In the genomic region with DNA sequence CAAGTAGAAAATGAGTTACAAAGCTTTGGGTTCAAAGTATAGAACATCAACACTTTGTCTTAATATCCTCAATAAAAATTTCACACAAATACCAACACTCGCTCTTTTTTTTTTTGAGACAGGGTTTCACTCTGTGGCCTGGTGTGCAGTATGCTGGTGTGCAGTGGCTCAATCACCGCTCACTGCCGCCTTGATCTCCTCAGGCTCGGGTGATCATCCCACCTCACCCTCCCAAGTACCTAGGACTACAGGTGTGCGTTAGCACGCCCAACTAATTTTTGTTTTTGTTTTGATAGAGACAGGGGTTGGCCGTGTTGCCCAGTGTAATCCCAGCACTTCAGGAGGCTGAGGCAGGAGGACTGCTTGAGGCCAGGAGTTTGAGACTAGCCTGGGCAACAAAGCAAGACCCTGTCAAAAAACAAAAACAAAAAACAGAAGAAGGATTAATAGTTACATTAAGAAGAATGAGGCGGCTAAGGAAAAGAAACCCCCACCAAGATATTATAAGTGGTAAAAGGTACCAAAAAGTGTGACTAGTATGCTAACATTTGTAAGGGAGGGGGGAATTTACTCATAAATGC, we compare ENCODE assay signal across 16 cellular contexts. TPM values are rescaled to one million over a fixed set of nuclear protein-coding genes. Genes with fewer than 3 reads are reported as not detected.
DNase-seq lines count a peak whose midpoint lies in the region; ATAC-seq, FAIRE-seq and TF ChIP-seq lines count a peak whose summit lies in the region.
"Had no signal": no experiment of that assay in that cellular context is flagged by ENCODE, and none has a peak within 500 bp of the region (broad histone marks: within the 10 kb centered on the region; RNA-seq: fewer than 3 reads in every experiment).

No MANE protein-coding gene starts in this region.

- peaks cover 62% of the 10 kb centered on the region for H3K4me1 Mint-ChIP-seq in activated CD4-positive, alpha-beta T cell treated with anti-CD3 and anti-CD28 coated beads, Interleukin-2, amount 10 ng/mL, durations not matched to agents 24 days and 14 days
- peaks cover 100% of the 10 kb centered on the region for H3K4me1 Mint-ChIP-seq in stimulated activated naive CD8-positive, alpha-beta T cell treated with anti-CD3 and anti-CD28 coated beads, Interleukin-15, Interleukin-2, amounts not matched to agents 100 ng/mL and 50 ng/mL, for 24 hours (ENCODE audit: low read depth)

- H3K27me3 Mint-ChIP-seq in activated CD4-positive, alpha-beta T cell treated with anti-CD3 and anti-CD28 coated beads, Interleukin-2, amount 10 ng/mL, durations not matched to agents 24 days and 14 days = no peaks in the 10 kb centered on the region
- H3K27me3 Mint-ChIP-seq in stimulated activated naive CD8-positive, alpha-beta T cell treated with anti-CD3 and anti-CD28 coated beads, Interleukin-15, Interleukin-2, amounts not matched to agents 100 ng/mL and 50 ng/mL, for 24 hours = no peaks in the 10 kb centered on the region

- no peak for ATAC-seq in pancreas
- ATAC-seq: foreskin keratinocyte had no signal

- H3K36me3 ChIP-seq in OCI-LY7 (ENCODE audit: insufficient read depth, low read length) = peaks cover 33% of the 10 kb centered on the region
- H3K36me3 ChIP-seq in esophagus muscularis mucosa = no peaks in the 10 kb centered on the region
- H3K36me3 ChIP-seq in pancreas = no peaks in the 10 kb centered on the region
- H3K36me3 ChIP-seq: adrenal gland, SJCRH30, tibial artery had no signal

- H3K4me3 ChIP-seq in OCI-LY7 (ENCODE audit: low read depth, low read length, poor library complexity, severe bottlenecking) (peak overlapping the region; percentile 10), esophagus muscularis mucosa (no peak overlapping the region), pancreas (no peak overlapping the region)
- H3K4me3 ChIP-seq: adrenal gland, SJCRH30, tibial artery had no signal

- WGBS in esophagus muscularis mucosa = 78% methylated on average over 8 of the region's 8 CpGs
- WGBS in pancreas, 2 donors = 84 to 85% methylated on average over 8 of the region's 8 CpGs

- H3K27ac ChIP-seq in OCI-LY7 (ENCODE audit: low read depth, low read length, poor library complexity, severe bottlenecking) = peak overlapping the region; percentile 70
- H3K27ac ChIP-seq in esophagus muscularis mucosa (replicated peaks in 1 of 4) = peak overlapping the region; percentile 87 to 100 (median 98)
- H3K27ac ChIP-seq in pancreas = no peak overlapping the region
- H3K27ac ChIP-seq: adrenal gland, foreskin keratinocyte, SJCRH30 had no signal

- peak overlapping the region; percentile 49 for H3K4me2 ChIP-seq in OCI-LY7 (ENCODE audit: low read length)

- no peaks in the 10 kb centered on the region for H3K9me2 ChIP-seq in OCI-LY7 (ENCODE audit: insufficient read depth, low read length)

- H3K4me1 ChIP-seq in OCI-LY7 (ENCODE audit: insufficient read depth, low read length, poor library complexity, severe bottlenecking) (peaks cover 98% of the 10 kb centered on the region), esophagus muscularis mucosa (peaks cover 29 to 100% (median 93%) of the 10 kb centered on the region in 4 donors), pancreas (peaks cover 0 to 7% (median 0%) of the 10 kb centered on the region in 3 donors)

- H4K20me1 ChIP-seq in OCI-LY7 (ENCODE audit: insufficient read depth, low read length) = peaks cover 19% of the 10 kb centered on the region; the same call in 1 of the 2 replicates

- peaks cover 100% of the 10 kb centered on the region for H3K79me2 ChIP-seq in OCI-LY7 (ENCODE audit: insufficient read depth, low read depth, low read length)

- no peak for TF ChIP-seq EP300 in esophagus muscularis mucosa (IDR thresholded peaks at IDR 0.05)

- H3K36me3 Mint-ChIP-seq in activated CD4-positive, alpha-beta T cell treated with anti-CD3 and anti-CD28 coated beads, Interleukin-2, amount 10 ng/mL, durations not matched to agents 24 days and 14 days (ENCODE audit: low read depth) = peaks cover 63% of the 10 kb centered on the region
- peaks cover 55% of the 10 kb centered on the region for H3K36me3 Mint-ChIP-seq in stimulated activated naive CD8-positive, alpha-beta T cell treated with anti-CD3 and anti-CD28 coated beads, Interleukin-15, Interleukin-2, amounts not matched to agents 100 ng/mL and 50 ng/mL, for 24 hours (ENCODE audit: low read depth)

- H2AFZ ChIP-seq in OCI-LY7 (ENCODE audit: low read length) = no peak overlapping the region

- POLR2A ChIA-PET in OCI-LY7 (lab: Charles Lee) (interaction anchor here (0.6 to 3.0 kb wide), 5 partner anchors 8 to 27 kb away, joined by 3 to 11 read pairs (median 4); no protein-coding TSS in a partner anchor), HEK293T (lab: Yijun Ruan, JAX) (interaction anchor here (0.6 kb wide), 1 partner anchor 57 kb away, joined by 3 read pairs; no protein-coding TSS in a partner anchor)

- intact Hi-C loops in activated CD4-positive, alpha-beta T cell treated with anti-CD3 and anti-CD28 coated beads, Interleukin-2, amount 10 ng/mL, durations not matched to agents 24 days and 14 days (cut with micrococcal nuclease) = loop anchor here (1.0 to 2.0 kb wide), 2 partner anchors 30 to 60 kb away; no protein-coding TSS in a partner anchor
- intact Hi-C loops in OCI-LY7 (cut with micrococcal nuclease; ENCODE audit: unreplicated experiment) (no loop called here), esophagus muscularis mucosa (cut with DNase I) (no loop called here), pancreas (cut with DNase I) (no loop called here)

- no TSS peak for BruUV-seq in OCI-LY7 (replicated peaks; lab: Mats Ljungman, UMichigan)

- no peaks in the 10 kb centered on the region for H3K27me3 ChIP-seq in esophagus muscularis mucosa
- no peaks in the 10 kb centered on the region for H3K27me3 ChIP-seq in pancreas
- H3K27me3 ChIP-seq: adrenal gland, foreskin keratinocyte, SJCRH30, tibial artery had no signal

- CTCF ChIA-PET in OCI-LY7 (lab: Charles Lee; ENCODE audit: unreplicated experiment) (no interaction called here), HEK293T (lab: Yijun Ruan, JAX) (no interaction called here)

- no peak for FAIRE-seq in pancreas (lab: Jason Lieb, UNC)
- FAIRE-seq: A204.1, islet of Langerhans had no signal

- no peak for TF ChIP-seq CTCF in OCI-LY7 (conservative IDR thresholded peaks at IDR 0.05; ENCODE audit: low read length)
- TF ChIP-seq CTCF in esophagus muscularis mucosa (IDR thresholded peaks at IDR 0.05) = no peak
- no peak for TF ChIP-seq CTCF in pancreas (IDR thresholded peaks at IDR 0.05)

- no peaks in the 10 kb centered on the region for H3K9me3 ChIP-seq in OCI-LY7 (ENCODE audit: low read length)
- H3K9me3 ChIP-seq in esophagus muscularis mucosa = no peaks in the 10 kb centered on the region
- no peaks in the 10 kb centered on the region for H3K9me3 ChIP-seq in pancreas
- H3K9me3 ChIP-seq: adrenal gland, SJCRH30, tibial artery had no signal

- peak overlapping the region; percentile 97 for H3K27ac Mint-ChIP-seq in activated CD4-positive, alpha-beta T cell treated with anti-CD3 and anti-CD28 coated beads, Interleukin-2, amount 10 ng/mL, durations not matched to agents 24 days and 14 days
- peak overlapping the region; percentile 96 for H3K27ac Mint-ChIP-seq in stimulated activated naive CD8-positive, alpha-beta T cell treated with anti-CD3 and anti-CD28 coated beads, Interleukin-15, Interleukin-2, amounts not matched to agents 100 ng/mL and 50 ng/mL, for 24 hours

- H3K4me3 Mint-ChIP-seq in activated CD4-positive, alpha-beta T cell treated with anti-CD3 and anti-CD28 coated beads, Interleukin-2, amount 10 ng/mL, durations not matched to agents 24 days and 14 days = peak overlapping the region; percentile 56
- peak overlapping the region; percentile 56 for H3K4me3 Mint-ChIP-seq in stimulated activated naive CD8-positive, alpha-beta T cell treated with anti-CD3 and anti-CD28 coated beads, Interleukin-15, Interleukin-2, amounts not matched to agents 100 ng/mL and 50 ng/mL, for 24 hours

- no peak for DNase-seq in activated CD4-positive, alpha-beta T cell treated with anti-CD3 and anti-CD28 coated beads, Interleukin-2, amount 10 ng/mL, durations not matched to agents 24 days and 14 days
- DNase-seq in activated CD4-positive, alpha-beta T cell treated with anti-CD3 and anti-CD28 coated beads for 48 hours = no peak
- DNase-seq in OCI-LY7 (ENCODE audit: low spot score) (no peak), esophagus muscularis mucosa (ENCODE audit: extremely low spot score) (no peak), amygdala (lab: John Stamatoyannopoulos, UW) (no peak), HEK293T (ENCODE audit: extremely low spot score) (no peak), pancreas (no peak)
- DNase-seq: NCI-H1694 treated with DMSO at 0.1 percent for 48 hours, NCI-H774, SJCRH30 had no signal

- TF ChIP-seq POLR2A in esophagus muscularis mucosa (IDR thresholded peaks at IDR 0.05; ENCODE audit: low read depth) = no peak

- no peaks in the 10 kb centered on the region for H3K9me3 Mint-ChIP-seq in activated CD4-positive, alpha-beta T cell treated with anti-CD3 and anti-CD28 coated beads, Interleukin-2, amount 10 ng/mL, durations not matched to agents 24 days and 14 days
- no peaks in the 10 kb centered on the region for H3K9me3 Mint-ChIP-seq in stimulated activated naive CD8-positive, alpha-beta T cell treated with anti-CD3 and anti-CD28 coated beads, Interleukin-15, Interleukin-2, amounts not matched to agents 100 ng/mL and 50 ng/mL, for 24 hours

TF ChIP-seq in HEK293T, 16 proteins besides CTCF, POLR2A, EP300 and RAD21 (continues in another document):
- TF ChIP-seq FOXK2 (IDR thresholded peaks at IDR 0.05) (no peak), ELF4 (IDR thresholded peaks at IDR 0.05) (no peak), FOXM1 (IDR thresholded peaks at IDR 0.05; ENCODE audit: borderline replicate concordance) (no peak), LEF1 (IDR thresholded peaks at IDR 0.05; ENCODE audit: borderline replicate concordance) (no peak), CTBP1 (IDR thresholded peaks at IDR 0.05; ENCODE audit: borderline replicate concordance) (no peak), TARDBP (IDR thresholded peaks at IDR 0.05) (no peak)

RNA-seq across cellular contexts. Expression of a gene that starts 20.3 kb away (rescaled TPM):
- total RNA-seq in activated CD4-positive, alpha-beta T cell treated with anti-CD3 and anti-CD28 coated beads, Interleukin-2, amount 10 ng/mL, durations not matched to agents 24 days and 14 days = 245 TPM in 2 replicates
- 93.3 and 117 TPM in 2 replicates for total RNA-seq in OCI-LY7 (2014; rRNA removed; shearing (Covaris generic))
- total RNA-seq in OCI-LY7 (2022) = 164 and 168 TPM in 2 replicates
- total RNA-seq in esophagus muscularis mucosa = 100 to 1,000 TPM; 177 to 317 (median 254) TPM
- total RNA-seq in pancreas = 10 to 100 TPM in 2 of 6 donors, 1 to 10 TPM in 4; 6.5 to 18.5 (median 7.8) TPM
- 1 to 10 TPM; 5.3 to 7.0 TPM for polyA plus RNA-seq in pancreas

RNA-seq across cellular contexts. Expression of a gene that starts 31.1 kb away (rescaled TPM):
- total RNA-seq in activated CD4-positive, alpha-beta T cell treated with anti-CD3 and anti-CD28 coated beads, Interleukin-2, amount 10 ng/mL, durations not matched to agents 24 days and 14 days = 19.2 and 23.6 TPM in 2 replicates
- total RNA-seq in OCI-LY7 (2014; rRNA removed; shearing (Covaris generic)) = 8.7 and 10.4 TPM in 2 replicates
- total RNA-seq in OCI-LY7 (2022) (24.3 and 28.8 TPM in 2 replicates), esophagus muscularis mucosa (10 to 100 TPM; 19.9 to 34.7 (median 30.8) TPM), pancreas (10 to 100 TPM; 12.4 to 19.8 (median 17.2) TPM)
- 1 to 10 TPM; 5.1 to 8.7 TPM for polyA plus RNA-seq in pancreas

Comparison
In these comparisons a context has a peak if more than half of its experiments do, and no peak if none do; other contexts are left out.
1. H3K27ac ChIP-seq: peak in OCI-LY7 (single experiment) and esophagus muscularis mucosa (4 of 4); none in pancreas (0 of 4).
2. RNA of a gene that starts 20.3 kb away (total RNA-seq): 177 to 317 TPM in esophagus muscularis mucosa, 245 TPM in activated CD4-positive, alpha-beta T cell treated with anti-CD3 and anti-CD28 coated beads, Interleukin-2, amount 10 ng/mL, durations not matched to agents 24 days and 14 days and 93.3 to 168 TPM in OCI-LY7; 6.5 to 18.5 TPM in pancreas; every median in the first group is over 4 times any median in the second.